In the genomic region with DNA sequence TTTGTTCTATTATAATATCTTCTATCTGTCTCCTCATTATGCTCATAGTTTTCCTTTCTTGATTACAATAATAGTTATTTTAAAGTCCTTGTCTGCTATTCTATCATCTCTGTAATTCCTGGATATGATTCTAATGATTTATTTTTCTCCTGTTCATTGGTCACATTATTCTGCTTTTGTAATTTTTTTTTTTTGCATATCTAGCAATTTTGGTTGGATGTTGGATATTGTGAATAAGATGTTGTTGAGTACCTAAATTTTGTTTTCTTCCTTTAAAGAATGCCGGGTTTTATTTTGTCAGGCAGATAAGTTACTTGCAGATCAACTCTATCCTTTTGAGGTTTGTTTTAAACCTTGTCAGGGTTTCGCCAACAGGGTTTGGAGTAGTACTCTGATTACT, we compare ENCODE assay signal across 26 cellular contexts.
"Had no signal": no experiment of that assay in that cellular context is flagged by ENCODE, and none has a peak within 500 bp of the region (broad histone marks: within the 10 kb centered on the region; RNA-seq: fewer than 3 reads in every experiment).

No MANE protein-coding gene starts in this region.

- H3K9me3 ChIP-seq: stomach, suprapubic skin, testis, thoracic aorta, thyroid gland, tibial artery, tibial nerve, transverse colon, upper lobe of left lung, uterus, vagina had no signal

- H3K27me3 ChIP-seq: stomach, suprapubic skin, testis, thyroid gland, tibial artery, tibial nerve, transverse colon, uterus, vagina had no signal

- H3K4me1 ChIP-seq: testis, uterus had no signal

- FAIRE-seq: urothelium cell line had no signal

- H3K4me3 ChIP-seq: stomach, suprapubic skin, testis, thoracic aorta, thyroid gland, tibial artery, tibial nerve, transverse colon, upper lobe of left lung, uterus, vagina had no signal

- H3K36me3 ChIP-seq: stomach, suprapubic skin, thoracic aorta, thyroid gland, tibial artery, tibial nerve, transverse colon, upper lobe of left lung, uterus, vagina had no signal

- H3K27ac ChIP-seq: stomach, suprapubic skin, testis, thoracic aorta, thyroid gland, tibial artery, tibial nerve, transverse colon, upper lobe of left lung, uterus, vagina had no signal

- DNase-seq: stimulated activated CD4-positive, alpha-beta T cell treated with anti-CD3 and anti-CD28 coated beads, Interleukin-2, amount 100 ng/mL, for 48 hours; stimulated activated CD4-positive, alpha-beta T cell treated with anti-CD3 and anti-CD28 coated beads, Interleukin-4, amount 100 ng/mL, for 1 hour; stimulated activated CD4-positive, alpha-beta T cell treated with anti-CD3 and anti-CD28 coated beads, Interleukin-4, amount 100 ng/mL, for 24 hours; stimulated activated CD4-positive, alpha-beta T cell treated with anti-CD3 and anti-CD28 coated beads, Interleukin-4, amount 100 ng/mL, for 4 hours; stimulated activated CD8-positive, alpha-beta memory T cell treated with anti-CD3 and anti-CD28 coated beads, Interleukin-4, amount 100 ng/mL, for 48 hours; stimulated activated naive B cell treated with anti-CD40 and anti-IgM and Interleukin-4, amounts not matched to agents 10 μg/mL and 1 μg/mL and 100 μg/mL, for 72 hours; stimulated activated naive CD4-positive, alpha-beta T cell; stimulated activated naive CD4-positive, alpha-beta T cell treated with Interleukin-2 at 50 U/mL for 16 hours; stimulated activated naive CD8-positive, alpha-beta T cell treated with anti-CD3 and anti-CD28 coated beads, Interleukin-15, amount 100 ng/mL, for 72 hours; stimulated activated naive CD8-positive, alpha-beta T cell treated with anti-CD3 and anti-CD28 coated beads, Interleukin-15, Interleukin-2, amounts not matched to agents 100 U/mL and 50 U/mL, for 24 hours; stomach; substantia nigra; testis; thyroid gland; tibial artery; transverse colon; trophoblast cell; upper lobe of left lung; uterus had no signal

- ATAC-seq: stimulated activated effector memory CD8-positive, alpha-beta T cell treated with anti-CD3 and anti-CD28 coated beads, Interleukin-12 subunit alpha, Interleukin-12 subunit beta, amount 100 ng/mL, for 72 hours; stimulated activated memory B cell treated with anti-CD40 and anti-IgM and Interleukin-4, amounts not matched to agents 10 μg/mL and 1 μg/mL and 100 μg/mL, for 72 hours; stimulated activated naive B cell treated with anti-CD40 and anti-IgM and Interleukin-4, amounts not matched to agents 10 μg/mL and 1 μg/mL and 100 μg/mL, for 72 hours; stimulated activated naive CD8-positive, alpha-beta T cell treated with anti-CD3 and anti-CD28 coated beads, Interleukin-15, amount 100 ng/mL, for 72 hours; stimulated activated naive CD8-positive, alpha-beta T cell treated with anti-CD3 and anti-CD28 coated beads, Interleukin-15, Interleukin-2, amounts not matched to agents 100 U/mL and 50 U/mL, for 24 hours had no signal
